ENCODE assay signal across 20 cellular contexts in genomic region chr9:121844090-121844489, GRCh38.
A peak's percentile ranks its signal among the peaks of the same experiment; 100 is the strongest.
DNase-seq lines count a peak whose midpoint lies in the region; ATAC-seq, FAIRE-seq and TF ChIP-seq lines count a peak whose summit lies in the region.
"Had no signal": no experiment of that assay in that cellular context is flagged by ENCODE, and none has a peak within 500 bp of the region (broad histone marks: within the 10 kb centered on the region; RNA-seq: fewer than 3 reads in every experiment).

No MANE protein-coding gene starts in this region.

- in situ Hi-C loops in astrocyte of the spinal cord (cut with HindIII; ENCODE audit: low sequenced_read_pairs), result no loop called here

- ATAC-seq in heart right ventricle (peak in 5 of 8 donors; percentile 11 to 72 (median 68)), Right ventricle myocardium inferior (no peak)
- ATAC-seq: stimulated activated effector memory CD8-positive, alpha-beta T cell treated with anti-CD3 and anti-CD28 coated beads, Interleukin-12 subunit alpha, Interleukin-12 subunit beta, amount 100 ng/mL, for 72 hours; T-cell had no signal

- H3K9me3 ChIP-seq in heart right ventricle, result peaks cover 0 to 34% (median 6%) of the 10 kb centered on the region in 11 donors
- peaks cover 0 to 7% (median 3%) of the 10 kb centered on the region in 3 donors for H3K9me3 ChIP-seq in adrenal gland (replicated peaks in 1 of 3)

- H3K27me3 ChIP-seq in heart right ventricle (no peaks in the 10 kb centered on the region), adrenal gland (no peaks in the 10 kb centered on the region)
- H3K27me3 ChIP-seq: tibial nerve had no signal

- intact Hi-C loops in heart right ventricle (cut with DNase I), result loop anchor here in 1 of 10 donors (5.0 kb wide), 1 partner anchor 88 kb away; no protein-coding TSS in a partner anchor
- intact Hi-C loops in Right ventricle myocardium inferior (cut with DNase I), result no loop called here
- intact Hi-C loops in posterior vena cava (cut with DNase I), result no loop called here
- intact Hi-C loops in adrenal gland (cut with DNase I), result no loop called here

- TF ChIP-seq POLR2A in adrenal gland (IDR thresholded peaks at IDR 0.05), result no peak

- H3K36me3 ChIP-seq in heart right ventricle (no peaks in the 10 kb centered on the region), adrenal gland (replicated peaks in 1 of 2) (no peaks in the 10 kb centered on the region)
- H3K36me3 ChIP-seq: tibial nerve had no signal

- H3K27ac ChIP-seq in heart right ventricle (peak overlapping the region in 2 of 10 donors; percentile 34 to 39), adrenal gland (no peak overlapping the region)
- H3K27ac ChIP-seq: tibial nerve had no signal

- H3K4me3 ChIP-seq in heart right ventricle, result no peak overlapping the region
- H3K4me3 ChIP-seq in astrocyte of the spinal cord (ENCODE audit: low read depth, low read length), result no peak overlapping the region
- no peak overlapping the region for H3K4me3 ChIP-seq in adrenal gland
- H3K4me3 ChIP-seq: tibial nerve had no signal

- TF ChIP-seq CTCF in heart right ventricle (IDR thresholded peaks at IDR 0.05) (no peak), astrocyte of the spinal cord (IDR thresholded peaks at IDR 0.05; ENCODE audit: low read depth, low read length) (no peak), adrenal gland (IDR thresholded peaks at IDR 0.05) (no peak)

- H3K4me1 ChIP-seq in heart right ventricle (peaks cover 0 to 13% (median 0%) of the 10 kb centered on the region in 9 donors), adrenal gland (replicated peaks in 1 of 2) (no peaks in the 10 kb centered on the region)
- H3K4me1 ChIP-seq: tibial nerve had no signal

- no peak for FAIRE-seq in urothelium cell line (lab: Jason Lieb, UNC)
- FAIRE-seq: bronchial epithelial cell, kidney had no signal

- WGBS in heart right ventricle, 2 donors, result 41 to 42% methylated on average over 2 of the region's 2 CpGs
- WGBS in adrenal gland, 4 donors, result 50 to 73% (median 59%) methylated on average over 2 of the region's 2 CpGs

- DNase-seq in heart right ventricle, result no peak
- no peak for DNase-seq in Right ventricle myocardium inferior (ENCODE audit: missing footprints)
- peak; percentile 63 for DNase-seq in astrocyte of the spinal cord (ENCODE audit: low read depth, low spot score)
- peak; percentile 38 to 67 for DNase-seq in lung microvascular endothelial cell (ENCODE audit: low read depth in 2 of 2)
- no peak for DNase-seq in posterior vena cava (ENCODE audit: low spot score)
- no peak for DNase-seq in adrenal gland
- no peak for DNase-seq in urothelium cell line (ENCODE audit: low spot score)
- no peak for DNase-seq in T1000 (lab: John Stamatoyannopoulos, UW)
- DNase-seq: activated CD4-positive, alpha-beta T cell treated with anti-CD3 and anti-CD28 coated beads, Interleukin-2, amount 50 U/mL, for 4 hours; HCEC 1CT; KBM-7; kidney; NCI-H1048; NCI-H226; right cardiac atrium; stimulated activated CD4-positive, alpha-beta T cell treated with anti-CD3 and anti-CD28 coated beads, Interleukin-15, amount 100 ng/mL, for 24 hours had no signal

Comparison
In these comparisons a context has a peak if more than half of its experiments do, and no peak if none do; other contexts are left out.
1. DNase-seq: peak in astrocyte of the spinal cord (single experiment) and lung microvascular endothelial cell (2 of 2); none in heart right ventricle (0 of 2), Right ventricle myocardium inferior (single experiment), posterior vena cava (single experiment), adrenal gland (0 of 7), urothelium cell line (single experiment) and T1000 (single experiment).